In genomic region chr1:44895919-44896734, GRCh38 we compare ENCODE assay signal across 27 cellular contexts.
"Had no signal": no experiment of that assay in that cellular context is flagged by ENCODE, and none has a peak within 500 bp of the region (broad histone marks: within the 10 kb centered on the region; RNA-seq: fewer than 3 reads in every experiment).

No MANE protein-coding gene starts in this region.

- H3K4me1 Mint-ChIP-seq: activated naive CD8-positive, alpha-beta T cell treated with anti-CD3 and anti-CD28 coated beads for 36 hours; endodermal cell; mesothelial cell of epicardium; T-helper 17 cell had no signal

- H3K4me1 ChIP-seq: breast epithelium, gastrocnemius medialis, suprapubic skin, transverse colon had no signal

- H3K27me3 ChIP-seq: breast epithelium, gastrocnemius medialis, right atrium auricular region, suprapubic skin, transverse colon had no signal

- FAIRE-seq: keratinocyte had no signal

- H3K27ac Mint-ChIP-seq: activated CD4-positive, alpha-beta memory T cell treated with anti-CD3 and anti-CD28 coated beads for 36 hours; activated CD4-positive, alpha-beta T cell treated with anti-CD3 and anti-CD28 coated beads, Interleukin-2, amount 10 ng/mL, durations not matched to agents 24 days and 14 days; activated naive CD4-positive, alpha-beta T cell treated with anti-CD3 and anti-CD28 coated beads for 36 hours; activated naive CD8-positive, alpha-beta T cell treated with anti-CD3 and anti-CD28 coated beads for 36 hours; activated T-helper 1 cell treated with anti-CD3 and anti-CD28 coated beads, Interleukin-12 subunit alpha, Interleukin-12 subunit beta, Interleukin-2, Interleukin-4 antibody, amounts not matched to agents 30 ng/mL and 10 ng/mL and 1 ng/mL, durations not matched to agents 14 hours and 24 hours and 36 hours; dendritic cell treated with granulocyte-macrophage colony-stimulating factor and Interleukin-4, amounts not matched to agents 40 ng/mL and 50 ng/mL, for 4 days; endodermal cell; mesothelial cell of epicardium; naive B cell; T-helper 17 cell had no signal

- H3K4me3 Mint-ChIP-seq: activated CD4-positive, alpha-beta memory T cell treated with anti-CD3 and anti-CD28 coated beads for 36 hours; activated CD4-positive, alpha-beta T cell treated with anti-CD3 and anti-CD28 coated beads, Interleukin-2, amount 10 ng/mL, durations not matched to agents 24 days and 14 days; activated naive CD4-positive, alpha-beta T cell treated with anti-CD3 and anti-CD28 coated beads for 36 hours; activated naive CD8-positive, alpha-beta T cell treated with anti-CD3 and anti-CD28 coated beads for 36 hours; activated T-helper 1 cell treated with anti-CD3 and anti-CD28 coated beads, Interleukin-12 subunit alpha, Interleukin-12 subunit beta, Interleukin-2, Interleukin-4 antibody, amounts not matched to agents 30 ng/mL and 10 ng/mL and 1 ng/mL, durations not matched to agents 14 hours and 24 hours and 36 hours; dendritic cell treated with granulocyte-macrophage colony-stimulating factor and Interleukin-4, amounts not matched to agents 40 ng/mL and 50 ng/mL, for 4 days; endodermal cell; mesothelial cell of epicardium; naive B cell; T-helper 17 cell had no signal

- H3K36me3 ChIP-seq: breast epithelium, right atrium auricular region had no signal

- DNase-seq: activated CD4-positive, alpha-beta memory T cell treated with anti-CD3 and anti-CD28 coated beads for 36 hours; activated CD4-positive, alpha-beta T cell treated with anti-CD3 and anti-CD28 coated beads, Interleukin-2, amount 10 ng/mL, durations not matched to agents 24 days and 14 days; activated CD4-positive, CD25-positive, alpha-beta regulatory T cell treated with anti-CD3 and anti-CD28 coated beads, Interleukin-2, amount 50 U/mL, for 72 hours; activated CD8-positive, alpha-beta memory T cell treated with anti-CD3 and anti-CD28 coated beads, Interleukin-2, amount 50 U/mL, for 4 hours; activated effector memory CD4-positive, alpha-beta T cell treated with anti-CD3 and anti-CD28 coated beads, Interleukin-2, amount 50 U/mL, for 16 hours; activated naive CD4-positive, alpha-beta T cell treated with anti-CD3 and anti-CD28 coated beads for 36 hours; activated naive CD8-positive, alpha-beta T cell treated with anti-CD3 and anti-CD28 coated beads for 36 hours; activated T-cell treated with anti-CD3 and anti-CD28 coated beads, Interleukin-2, amount 50 U/mL, for 1 hour; central memory CD4-positive, alpha-beta T cell; endodermal cell; gastrocnemius medialis; glutamatergic neuron; left cardiac atrium; naive B cell; occipital lobe; stimulated activated naive CD4-positive, alpha-beta T cell; T-helper 17 cell; T1000; transverse colon had no signal

- ATAC-seq: esophagus mucosa, gastrocnemius medialis, left cardiac atrium, T-helper 17 cell had no signal

- H3K9me3 ChIP-seq: breast epithelium, gastrocnemius medialis, right atrium auricular region, suprapubic skin, transverse colon had no signal

- H3K27me3 Mint-ChIP-seq: activated CD4-positive, alpha-beta memory T cell treated with anti-CD3 and anti-CD28 coated beads for 36 hours; activated CD4-positive, alpha-beta T cell treated with anti-CD3 and anti-CD28 coated beads, Interleukin-2, amount 10 ng/mL, durations not matched to agents 24 days and 14 days; activated naive CD8-positive, alpha-beta T cell treated with anti-CD3 and anti-CD28 coated beads for 36 hours; dendritic cell treated with granulocyte-macrophage colony-stimulating factor and Interleukin-4, amounts not matched to agents 40 ng/mL and 50 ng/mL, for 4 days; naive B cell; T-helper 17 cell had no signal

- H3K27ac ChIP-seq: breast epithelium, gastrocnemius medialis, right atrium auricular region, suprapubic skin, transverse colon had no signal

- H3K4me3 ChIP-seq: breast epithelium, gastrocnemius medialis, right atrium auricular region, suprapubic skin, transverse colon had no signal
